3 cellular contexts compared by ENCODE assay signal in genomic region chr6:29672116-29672515, GRCh38. TPM values are rescaled to one million over a fixed set of nuclear protein-coding genes. Genes with fewer than 3 reads are reported as not detected.
"Had no signal": no experiment of that assay in that cellular context is flagged by ENCODE, and none has a peak within 500 bp of the region (broad histone marks: within the 10 kb centered on the region; RNA-seq: fewer than 3 reads in every experiment).

No MANE protein-coding gene starts in this region.

RNA-seq across cellular contexts. Expression of gene ZFP57, which starts 8.8 kb away (rescaled TPM):
- total RNA-seq: GM23248, H4, HFFc6 had no signal
- polyA plus RNA-seq: GM23248 had no signal

RNA-seq across cellular contexts. Expression of gene MOG, which starts 15.2 kb away (rescaled TPM):
- total RNA-seq: GM23248, H4, HFFc6 had no signal
- polyA plus RNA-seq: GM23248 had no signal
